Comparison of ENCODE assay signal across 1 cellular context in the genomic region with DNA sequence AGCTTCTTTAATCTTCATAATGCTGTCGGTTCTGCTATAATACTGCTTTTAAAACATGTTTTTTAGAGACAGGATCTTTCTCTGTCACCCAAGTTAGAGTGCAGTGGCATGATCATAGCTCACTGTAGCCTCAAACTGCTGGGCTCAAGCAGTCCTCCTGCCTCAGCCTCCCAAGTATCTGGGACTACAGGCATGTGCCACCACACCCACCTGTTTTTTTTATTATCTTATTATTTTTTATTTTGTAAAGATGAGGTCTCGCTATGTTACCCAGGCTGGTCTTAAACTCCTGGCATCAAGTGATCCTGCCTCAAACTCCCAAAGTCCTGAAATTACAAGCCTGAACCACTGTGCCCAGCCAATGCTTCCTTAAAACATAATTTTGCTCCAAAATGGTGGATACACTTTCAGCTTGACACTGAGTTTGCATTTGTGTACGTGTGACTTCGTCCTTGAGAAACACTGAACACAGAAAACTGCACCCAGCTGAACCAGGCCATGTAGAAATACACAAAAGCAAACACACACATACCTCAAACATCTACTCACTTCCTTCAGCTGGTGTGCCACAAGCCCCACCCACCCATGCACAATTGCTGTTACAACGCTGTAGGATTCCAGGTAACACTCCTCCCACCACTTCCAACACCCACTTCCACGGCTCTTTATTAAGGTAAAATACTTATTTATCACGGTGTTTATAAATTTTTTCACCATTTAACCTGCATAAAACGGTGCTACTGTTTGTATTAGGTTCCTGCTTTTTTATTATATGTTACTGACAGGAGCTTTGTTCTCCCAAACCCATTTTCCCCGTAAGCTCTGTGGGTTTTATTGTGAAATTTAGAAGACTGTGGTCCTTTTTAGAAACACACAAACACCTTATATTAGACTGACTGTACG.
TF ChIP-seq lines count a peak whose summit lies in the region.

No MANE protein-coding gene starts in this region.

TF ChIP-seq in IMR-90, 13 proteins besides CTCF, POLR2A, EP300 and RAD21 (continued from another document):
- TF ChIP-seq NFE2L2 (IDR thresholded peaks at IDR 0.05; ENCODE audit: low read depth, low read length) = no peak
- TF ChIP-seq, protein P1, sequence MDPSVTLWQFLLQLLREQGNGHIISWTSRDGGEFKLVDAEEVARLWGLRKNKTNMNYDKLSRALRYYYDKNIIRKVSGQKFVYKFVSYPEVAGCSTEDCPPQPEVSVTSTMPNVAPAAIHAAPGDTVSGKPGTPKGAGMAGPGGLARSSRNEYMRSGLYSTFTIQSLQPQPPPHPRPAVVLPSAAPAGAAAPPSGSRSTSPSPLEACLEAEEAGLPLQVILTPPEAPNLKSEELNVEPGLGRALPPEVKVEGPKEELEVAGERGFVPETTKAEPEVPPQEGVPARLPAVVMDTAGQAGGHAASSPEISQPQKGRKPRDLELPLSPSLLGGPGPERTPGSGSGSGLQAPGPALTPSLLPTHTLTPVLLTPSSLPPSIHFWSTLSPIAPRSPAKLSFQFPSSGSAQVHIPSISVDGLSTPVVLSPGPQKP (IDR thresholded peaks at IDR 0.05; ENCODE audit: borderline replicate concordance, low read depth, low read length) = no peak
- no peak for TF ChIP-seq CHD1 (IDR thresholded peaks at IDR 0.05; ENCODE audit: low read depth, low read length)
- no peak for TF ChIP-seq SMC3 (IDR thresholded peaks at IDR 0.05; ENCODE audit: low read depth, low read length)
- TF ChIP-seq RFX5 (IDR thresholded peaks at IDR 0.05; ENCODE audit: low read depth, low read length) = no peak
- TF ChIP-seq FOS (IDR thresholded peaks at IDR 0.05; ENCODE audit: low read depth, low read length) = no peak
